In genomic region chr10:127302343-127302742, GRCh38 we compare ENCODE assay signal across 19 cellular contexts.
A peak's percentile ranks its signal among the peaks of the same experiment; 100 is the strongest.
DNase-seq lines count a peak whose midpoint lies in the region; ATAC-seq and TF ChIP-seq lines count a peak whose summit lies in the region.
"Had no signal": no experiment of that assay in that cellular context is flagged by ENCODE, and none has a peak within 500 bp of the region (broad histone marks: within the 10 kb centered on the region; RNA-seq: fewer than 3 reads in every experiment).

No MANE protein-coding gene starts in this region.

- TF ChIP-seq POLR2A in GM18505 (IDR thresholded peaks at IDR 0.05; ENCODE audit: borderline replicate concordance, extremely low read depth, insufficient read depth, insufficient read length), result no peak

- no peak for TF ChIP-seq CTCF in coronary artery (IDR thresholded peaks at IDR 0.05)
- TF ChIP-seq CTCF in BE2C (IDR thresholded peaks at IDR 0.05; ENCODE audit: low read depth, low read length), result no peak

- H3K4me1 ChIP-seq in BE2C, result no peaks in the 10 kb centered on the region
- H3K4me1 ChIP-seq: BLaER1 treated with 17β-estradiol and CSF1 and Interleukin-3, amounts not matched to agents 10 nM and 100 nM had no signal

- no peak for ATAC-seq in GM18505 (IDR thresholded peaks at IDR 0.05; ENCODE audit: unreplicated experiment)
- ATAC-seq: HCT116, K562 had no signal

- DNase-seq in DMS153 (lab: John Stamatoyannopoulos, UW) (peak; percentile 25), DMS153 treated with DMSO at 0.1 percent for 48 hours (lab: John Stamatoyannopoulos, UW; ENCODE audit: unreplicated experiment) (no peak), NCI-H748 (lab: John Stamatoyannopoulos, UW; ENCODE audit: unreplicated experiment) (peak; percentile 28), NCI-H748 treated with DMSO at 0.1 percent for 48 hours (lab: John Stamatoyannopoulos, UW) (no peak), coronary artery (ENCODE audit: low spot score) (peak; percentile 19), NOMO-1 treated with dmso at 0.1 percent for 144 hours (lab: John Stamatoyannopoulos, UW; ENCODE audit: unreplicated experiment) (no peak), BE2C (no peak)
- DNase-seq: AML-193; Calu3; CD4-positive, CD25-positive, alpha-beta regulatory T cell; DMS 273 treated with DMSO at 0.1 percent for 48 hours; DMS79 treated with DMSO at 0.1 percent for 48 hours; EL had no signal

- no peaks in the 10 kb centered on the region for H3K36me3 ChIP-seq in BE2C
- H3K36me3 ChIP-seq: BLaER1 treated with 17β-estradiol and CSF1 and Interleukin-3, amounts not matched to agents 10 nM and 100 nM had no signal

- H3K4me3 ChIP-seq in coronary artery, result no peak overlapping the region
- no peak overlapping the region for H3K4me3 ChIP-seq in BE2C (ENCODE audit: low read depth, low read length)
- H3K4me3 ChIP-seq: BLaER1 treated with 17β-estradiol and CSF1 and Interleukin-3, amounts not matched to agents 10 nM and 100 nM; K562 had no signal

- no peaks in the 10 kb centered on the region for H3K27me3 ChIP-seq in BE2C
- H3K27me3 ChIP-seq: BLaER1 treated with 17β-estradiol and CSF1 and Interleukin-3, amounts not matched to agents 10 nM and 100 nM had no signal

- no peaks in the 10 kb centered on the region for H3K9me3 ChIP-seq in BE2C
- H3K9me3 ChIP-seq: BLaER1 treated with 17β-estradiol and CSF1 and Interleukin-3, amounts not matched to agents 10 nM and 100 nM had no signal

- H3K27ac ChIP-seq in coronary artery, result no peak overlapping the region
- H3K27ac ChIP-seq: 22Rv1; BLaER1 treated with 17β-estradiol and CSF1 and Interleukin-3, amounts not matched to agents 10 nM and 100 nM; HL-60 had no signal

Comparison
In these comparisons a context has a peak if more than half of its experiments do, and no peak if none do; other contexts are left out.
1. DNase-seq: peak in DMS153 (single experiment), NCI-H748 (single experiment) and coronary artery (single experiment); none in DMS153 treated with DMSO at 0.1 percent for 48 hours (single experiment), NCI-H748 treated with DMSO at 0.1 percent for 48 hours (single experiment), NOMO-1 treated with dmso at 0.1 percent for 144 hours (single experiment) and BE2C (single experiment).